ENCODE assay signal across 26 cellular contexts in genomic region chr7:89377219-89377618, GRCh38.
"Had no signal": no experiment of that assay in that cellular context is flagged by ENCODE, and none has a peak within 500 bp of the region (broad histone marks: within the 10 kb centered on the region; RNA-seq: fewer than 3 reads in every experiment).

No MANE protein-coding gene starts in this region.

- H3K4me3 Mint-ChIP-seq: dendritic cell treated with granulocyte-macrophage colony-stimulating factor and Interleukin-4, amounts not matched to agents 40 ng/mL and 50 ng/mL, for 4 days; endodermal cell; naive thymus-derived CD4-positive, alpha-beta T cell; nephron progenitor cell; stimulated activated naive CD8-positive, alpha-beta T cell treated with anti-CD3 and anti-CD28 coated beads, Interleukin-15, amount 100 ng/mL, for 72 hours had no signal

- H3K27ac Mint-ChIP-seq: dendritic cell treated with granulocyte-macrophage colony-stimulating factor and Interleukin-4, amounts not matched to agents 40 ng/mL and 50 ng/mL, for 4 days; endodermal cell; naive thymus-derived CD4-positive, alpha-beta T cell; nephron progenitor cell; stimulated activated naive CD8-positive, alpha-beta T cell treated with anti-CD3 and anti-CD28 coated beads, Interleukin-15, amount 100 ng/mL, for 72 hours had no signal

- H3K27ac ChIP-seq: esophagus muscularis mucosa, foreskin keratinocyte, gastroesophageal sphincter, heart left ventricle, hepatocyte, left lung, right atrium auricular region, thyroid gland, vagina had no signal

- H3K4me1 Mint-ChIP-seq: endodermal cell; naive thymus-derived CD4-positive, alpha-beta T cell; nephron progenitor cell; stimulated activated naive CD8-positive, alpha-beta T cell treated with anti-CD3 and anti-CD28 coated beads, Interleukin-15, amount 100 ng/mL, for 72 hours had no signal

- DNase-seq: effector CD8-positive, alpha-beta T cell; endodermal cell; foreskin keratinocyte; heart left ventricle; left cardiac atrium; left lung; mesenchymal stem cell; midbrain; naive thymus-derived CD4-positive, alpha-beta T cell; nephron progenitor cell; nucleus accumbens; stimulated activated CD4-positive, alpha-beta T cell treated with anti-CD3 and anti-CD28 coated beads, Interleukin-12 subunit alpha, Interleukin-12 subunit beta, amount 100 ng/mL, for 4 hours; stimulated activated CD4-positive, alpha-beta T cell treated with anti-CD3 and anti-CD28 coated beads, Interleukin-1b, Interleukin-23, amount 100 ng/mL, for 48 hours; stimulated activated CD4-positive, alpha-beta T cell treated with anti-CD3 and anti-CD28 coated beads, Interleukin-4, amount 100 ng/mL, for 1 hour; stimulated activated CD8-positive, alpha-beta memory T cell treated with anti-CD3 and anti-CD28 coated beads, Interleukin-4, amount 100 ng/mL, for 48 hours; stimulated activated naive CD4-positive, alpha-beta T cell; stimulated activated naive CD8-positive, alpha-beta T cell treated with anti-CD3 and anti-CD28 coated beads, Interleukin-15, amount 100 ng/mL, for 72 hours; thyroid gland; trophoblast cell had no signal

- H3K27me3 Mint-ChIP-seq: dendritic cell treated with granulocyte-macrophage colony-stimulating factor and Interleukin-4, amounts not matched to agents 40 ng/mL and 50 ng/mL, for 4 days; naive thymus-derived CD4-positive, alpha-beta T cell; stimulated activated naive CD8-positive, alpha-beta T cell treated with anti-CD3 and anti-CD28 coated beads, Interleukin-15, amount 100 ng/mL, for 72 hours had no signal

- ATAC-seq: foreskin keratinocyte; gastroesophageal sphincter; heart left ventricle; left cardiac atrium; left lung; naive thymus-derived CD4-positive, alpha-beta T cell; sciatic nerve; stimulated activated naive CD8-positive, alpha-beta T cell treated with anti-CD3 and anti-CD28 coated beads, Interleukin-15, amount 100 ng/mL, for 72 hours had no signal

- H3K9me3 Mint-ChIP-seq: dendritic cell treated with granulocyte-macrophage colony-stimulating factor and Interleukin-4, amounts not matched to agents 40 ng/mL and 50 ng/mL, for 4 days; nephron progenitor cell had no signal
